Comparison of ENCODE assay signal across 8 cellular contexts in genomic region chr2:72147303-72147970, GRCh38. TPM values are rescaled to one million over a fixed set of nuclear protein-coding genes. Genes with fewer than 3 reads are reported as not detected.
DNase-seq lines count a peak whose midpoint lies in the region; ATAC-seq and TF ChIP-seq lines count a peak whose summit lies in the region.

Gene CYP26B1 (minus strand): TSS chr2:72147862. CDS start chr2:72147834, 28 bp downstream.

- peaks cover 70% of the 10 kb centered on the region for H3K4me1 Mint-ChIP-seq in brain

- H3K27ac ChIP-seq in ACC112 (ENCODE audit: low read depth, low read length) (no peak within 1 kb of the TSS), stomach (peak within 1 kb of the TSS in 1 of 5 donors; percentile 38)

- H3K9me3 ChIP-seq in stomach, result peaks cover 0 to 14% (median 2%) of the 10 kb centered on the region in 4 donors

- H3K27ac Mint-ChIP-seq in brain, result peak within 1 kb of the TSS; percentile 30 to 70 (median 65)

- TF ChIP-seq EP300 in stomach (IDR thresholded peaks at IDR 0.05), result no peak

- no peaks in the 10 kb centered on the region for H3K36me3 Mint-ChIP-seq in brain

- TF ChIP-seq POLR2A in stomach (IDR thresholded peaks at IDR 0.05), result no peak

- peaks cover 88% of the 10 kb centered on the region for H3K27me3 Mint-ChIP-seq in brain

- peak within 1 kb of the TSS; percentile 80 for H3K4me3 ChIP-seq in ACC112 (ENCODE audit: low read depth, low read length)
- peak within 1 kb of the TSS; percentile 48 to 60 (median 54) for H3K4me3 ChIP-seq in stomach

- H3K36me3 ChIP-seq in ACC112 (ENCODE audit: insufficient read depth, low read length), result no peaks in the 10 kb centered on the region
- no peaks in the 10 kb centered on the region for H3K36me3 ChIP-seq in stomach

- DNase-seq in HuH-7 (ENCODE audit: low spot score) (peak; percentile 72), left kidney (ENCODE audit: low read depth, low spot score) (peak; percentile 60), stomach (peak; percentile 26)

- H3K27me3 ChIP-seq in ACC112 (ENCODE audit: insufficient read depth, low read length) (peaks cover 72% of the 10 kb centered on the region), stomach (peaks cover 36 to 98% (median 76%) of the 10 kb centered on the region in 3 donors)

- H3K9me3 Mint-ChIP-seq in brain, result peaks cover 0 to 2% (median 0%) of the 10 kb centered on the region in 5 experiments

- peak within 1 kb of the TSS; percentile 88 to 97 (median 92) for H3K4me3 Mint-ChIP-seq in brain

- no peak for ATAC-seq in HG03442 (IDR thresholded peaks at IDR 0.05; ENCODE audit: unreplicated experiment)
- no peak for ATAC-seq in GM18867 (IDR thresholded peaks at IDR 0.05; ENCODE audit: unreplicated experiment)
- no peak for ATAC-seq in HG02623 (IDR thresholded peaks at IDR 0.05; ENCODE audit: unreplicated experiment)

- TF ChIP-seq CTCF in brain (conservative IDR thresholded peaks at IDR 0.05) (no peak), stomach (IDR thresholded peaks at IDR 0.05) (no peak)

- WGBS in stomach, 5 donors, result 0 to 4% (median 2%) methylated on average over 28 to 69 of the region's 69 CpGs

- no peak within 1 kb of the TSS for H2AFZ ChIP-seq in ACC112 (ENCODE audit: low read length, unreplicated experiment)

- intact Hi-C loops in stomach (cut with DNase I; ENCODE audit: low total_unique reads), result no loop called here

- H3K4me1 ChIP-seq in ACC112 (ENCODE audit: control insufficient read depth, insufficient read depth, low read length, unreplicated experiment) (peaks cover 16% of the 10 kb centered on the region), stomach (peaks cover 68 to 81% (median 79%) of the 10 kb centered on the region in 4 donors)

- H3K79me2 ChIP-seq in ACC112 (ENCODE audit: control insufficient read depth, insufficient read depth, low read length, unreplicated experiment), result no peaks in the 10 kb centered on the region

RNA-seq across cellular contexts. Expression of gene CYP26B1, which starts in this region (rescaled TPM):
- 3.4 TPM for polyA plus RNA-seq in brain (ENCODE audit: insufficient read depth, low read depth, low replicate concordance)
- total RNA-seq in stomach, result 1 to 10 TPM in 2 of 5 donors, under 1 TPM in 1, not detected in 2; 0.45 to 2.4 (median 1.4) TPM
- 1 to 10 TPM in 1 of 3 donors, under 1 TPM in 1, not detected in 1; 0.95 to 1.1 TPM for polyA plus RNA-seq in stomach
